ENCODE assay signal across 1 cellular context in genomic region chr12:14665354-14666348, GRCh38.
A peak's percentile ranks its signal among the peaks of the same experiment; 100 is the strongest.
TF ChIP-seq lines count a peak whose summit lies in the region.

No MANE protein-coding gene starts in this region.

TF ChIP-seq in H1, 55 proteins besides CTCF, POLR2A, EP300 and RAD21 (continued from another document):
- TF ChIP-seq CBX8 (IDR thresholded peaks at IDR 0.05; ENCODE audit: borderline replicate concordance, low read depth, low read length) = no peak
- TF ChIP-seq PHF8 (conservative IDR thresholded peaks at IDR 0.05; ENCODE audit: low read depth, low read length) = no peak
- TF ChIP-seq YY1 (IDR thresholded peaks at IDR 0.05; ENCODE audit: low read depth, low read length) = peak; percentile 81
- no peak for TF ChIP-seq SUZ12 (IDR thresholded peaks at IDR 0.05; ENCODE audit: low read length)
- no peak for TF ChIP-seq ASH2L (IDR thresholded peaks at IDR 0.05; ENCODE audit: low read length)
- TF ChIP-seq ATF3 (IDR thresholded peaks at IDR 0.05; ENCODE audit: insufficient read depth, low read depth, low read length) = no peak
- TF ChIP-seq CBX5 (IDR thresholded peaks at IDR 0.05; ENCODE audit: low read depth, low read length) = no peak
- no peak for TF ChIP-seq EGR1 (IDR thresholded peaks at IDR 0.05; ENCODE audit: borderline replicate concordance, low read depth, low read length)
- no peak for TF ChIP-seq TEAD4 (IDR thresholded peaks at IDR 0.05; ENCODE audit: low read depth, low read length)
- no peak for TF ChIP-seq USF2 (IDR thresholded peaks at IDR 0.05; ENCODE audit: low read length)
- no peak for TF ChIP-seq SP2 (IDR thresholded peaks at IDR 0.05; ENCODE audit: low read length)
- TF ChIP-seq POLR2AphosphoS5 (IDR thresholded peaks at IDR 0.05; ENCODE audit: low read depth, low read length) = no peak
- no peak for TF ChIP-seq TAF7 (optimal IDR thresholded peaks at IDR 0.05; ENCODE audit: borderline replicate concordance, low read depth, low read length)
- no peak for TF ChIP-seq KDM5A (IDR thresholded peaks at IDR 0.05; ENCODE audit: low read length)
- peak; percentile 82 for TF ChIP-seq TBP (IDR thresholded peaks at IDR 0.05; ENCODE audit: low read depth, low read length)
- no peak for TF ChIP-seq SIX5 (IDR thresholded peaks at IDR 0.05; ENCODE audit: low read depth, low read length)
- TF ChIP-seq ZNF274 (IDR thresholded peaks at IDR 0.05; ENCODE audit: borderline replicate concordance, extremely low read depth, low read length) = no peak
- TF ChIP-seq HDAC6 (IDR thresholded peaks at IDR 0.05; ENCODE audit: low read depth, low read length) = no peak
- no peak for TF ChIP-seq ATF2 (IDR thresholded peaks at IDR 0.05; ENCODE audit: low read length)
- no peak for TF ChIP-seq SAP30 (IDR thresholded peaks at IDR 0.05; ENCODE audit: insufficient read depth, insufficient replicate concordance, low read length)
- no peak for TF ChIP-seq SRF (IDR thresholded peaks at IDR 0.05; ENCODE audit: low read depth, low read length)
- TF ChIP-seq KDM1A (IDR thresholded peaks at IDR 0.05; ENCODE audit: borderline replicate concordance, low read length) = no peak
- TF ChIP-seq MAFK (IDR thresholded peaks at IDR 0.05; ENCODE audit: low read depth, low read length) = no peak
- no peak for TF ChIP-seq BCL11A (IDR thresholded peaks at IDR 0.05; ENCODE audit: low read depth in 2 of 2, low read length in 2 of 2)
- no peak for TF ChIP-seq HDAC2 (IDR thresholded peaks at IDR 0.05; ENCODE audit: borderline replicate concordance in 1 of 2, low read depth in 2 of 2, low read length in 2 of 2)
- no peak for TF ChIP-seq CHD7 (IDR thresholded peaks at IDR 0.05; ENCODE audit: insufficient replicate concordance, low read length)
- no peak for TF ChIP-seq NANOG (IDR thresholded peaks at IDR 0.05; ENCODE audit: insufficient read depth, low read depth, low read length, poor library complexity, severe bottlenecking)
- no peak for TF ChIP-seq RNF2 (IDR thresholded peaks at IDR 0.05; ENCODE audit: borderline replicate concordance, low read depth, low read length, missing control alignments, poor library complexity, severe bottlenecking)
- no peak for TF ChIP-seq CEBPB (IDR thresholded peaks at IDR 0.05; ENCODE audit: low read depth, low read length)
- no peak for TF ChIP-seq FOSL1 (IDR thresholded peaks at IDR 0.05; ENCODE audit: insufficient read depth, low read depth, low read length)
- TF ChIP-seq E2F6 (IDR thresholded peaks at IDR 0.05) = peak; percentile 74
- no peak for TF ChIP-seq CHD1 (IDR thresholded peaks at IDR 0.05; ENCODE audit: low read depth, low read length)
- no peak for TF ChIP-seq EZH2 (IDR thresholded peaks at IDR 0.05; ENCODE audit: low read depth, low read length, severe bottlenecking)
- TF ChIP-seq TCF12 (IDR thresholded peaks at IDR 0.05; ENCODE audit: low read depth, low read length) = no peak
- no peak for TF ChIP-seq JUND (IDR thresholded peaks at IDR 0.05; ENCODE audit: low read length)
- no peak for TF ChIP-seq SIRT6 (IDR thresholded peaks at IDR 0.05; ENCODE audit: low read length)
- TF ChIP-seq GTF2F1 (IDR thresholded peaks at IDR 0.05; ENCODE audit: borderline replicate concordance, low read depth, low read length) = no peak
- no peak for TF ChIP-seq GABPA (IDR thresholded peaks at IDR 0.05; ENCODE audit: borderline replicate concordance, insufficient read depth, low read length)
- peak in 1 of 2 experiments; percentile 93; a peak in 2 of 4 replicates for TF ChIP-seq SIN3A (conservative IDR thresholded peaks at IDR 0.05 in 1 of 2, IDR thresholded peaks at IDR 0.05 in 1 of 2; ENCODE audit: low read depth in 1 of 2, low read length in 2 of 2)
- TF ChIP-seq RBBP5 (IDR thresholded peaks at IDR 0.05; ENCODE audit: borderline replicate concordance, low read depth, low read length) = no peak
- no peak for TF ChIP-seq CREB1 (IDR thresholded peaks at IDR 0.05)
- no peak for TF ChIP-seq RFX5 (IDR thresholded peaks at IDR 0.05; ENCODE audit: borderline replicate concordance, low read depth, low read length)
- 0 out of 2 replicates have a peak, but pooled peaks have one; percentile 32 for TF ChIP-seq TAF1 (IDR thresholded peaks at IDR 0.05; ENCODE audit: low read depth, low read length)
- TF ChIP-seq NRF1 (IDR thresholded peaks at IDR 0.05; ENCODE audit: low read depth, low read length) = no peak
- TF ChIP-seq JUN (IDR thresholded peaks at IDR 0.05; ENCODE audit: low read depth, low read length) = no peak
- TF ChIP-seq POU5F1 (IDR thresholded peaks at IDR 0.05; ENCODE audit: low read depth, low read length) = peak; percentile 38; the same call in 1 of the 2 replicates
- TF ChIP-seq SP1 (IDR thresholded peaks at IDR 0.05; ENCODE audit: low read depth, low read length) = no peak
- TF ChIP-seq CTBP2 (IDR thresholded peaks at IDR 0.05; ENCODE audit: borderline replicate concordance, insufficient read depth, insufficient read length, low read length) = no peak
- TF ChIP-seq CHD2 (IDR thresholded peaks at IDR 0.05; ENCODE audit: low read length) = no peak
- no peak for TF ChIP-seq SP4 (IDR thresholded peaks at IDR 0.05; ENCODE audit: low read length)
- TF ChIP-seq BACH1 (IDR thresholded peaks at IDR 0.05; ENCODE audit: low read length) = no peak
- TF ChIP-seq KDM4A (IDR thresholded peaks at IDR 0.05; ENCODE audit: low read depth, low read length, severe bottlenecking) = no peak
- TF ChIP-seq BRCA1 (IDR thresholded peaks at IDR 0.05; ENCODE audit: low read depth, low read length) = no peak
